20 cellular contexts compared by ENCODE assay signal in genomic region chr15:68045289-68046265, GRCh38. TPM values are rescaled to one million over a fixed set of nuclear protein-coding genes. Genes with fewer than 3 reads are reported as not detected.
DNase-seq lines count a peak whose midpoint lies in the region; ATAC-seq and TF ChIP-seq lines count a peak whose summit lies in the region.
"Had no signal": no experiment of that assay in that cellular context is flagged by ENCODE, and none has a peak within 500 bp of the region (broad histone marks: within the 10 kb centered on the region; RNA-seq: fewer than 3 reads in every experiment).

No MANE protein-coding gene starts in this region.

- peaks cover 2% of the 10 kb centered on the region; the same call in 1 of the 3 replicates for H3K36me3 Mint-ChIP-seq in GM23338 (ENCODE audit: low read depth)
- H3K36me3 Mint-ChIP-seq in H9 (ENCODE audit: insufficient read depth in 1 of 3, low read depth in 3 of 3), result peaks cover 0 to 1% (median 0%) of the 10 kb centered on the region in 3 experiments; a peak in 1 of 7 replicates
- H3K36me3 Mint-ChIP-seq in endodermal cell (ENCODE audit: low read depth), result no peaks in the 10 kb centered on the region

- H3K4me1 ChIP-seq in GM23338 (ENCODE audit: insufficient read depth), result peaks cover 3% of the 10 kb centered on the region; the same call in 1 of the 2 replicates
- no peaks in the 10 kb centered on the region for H3K4me1 ChIP-seq in H9 (ENCODE audit: insufficient read depth, low read length)
- H3K4me1 ChIP-seq in endodermal cell (ENCODE audit: control insufficient read depth, insufficient read depth, low read length), result no peaks in the 10 kb centered on the region

- H3K4me3 Mint-ChIP-seq in GM23338 (no peak overlapping the region), H9 (no peak overlapping the region), endodermal cell (no peak overlapping the region)

- H3K4me1 Mint-ChIP-seq in GM23338 (no peaks in the 10 kb centered on the region), H9 (peaks cover 7 to 8% of the 10 kb centered on the region in 2 experiments; a peak in 2 of 4 replicates), endodermal cell (peaks cover 6% of the 10 kb centered on the region)

- no peak overlapping the region for H2BK120ac ChIP-seq in H9 (ENCODE audit: low read depth, low read length, poor library complexity, severe bottlenecking)

- H3K9me3 ChIP-seq in H9 (ENCODE audit: control insufficient read depth, low read depth, low read length), result no peaks in the 10 kb centered on the region
- H3K9me3 ChIP-seq in endodermal cell (ENCODE audit: control insufficient read depth, low read length), result peaks cover 7% of the 10 kb centered on the region
- H3K9me3 ChIP-seq: SJSA1 had no signal

- peak; percentile 31; the same call in 1 of the 3 replicates for ATAC-seq in GM23338
- ATAC-seq in GM18909 (IDR thresholded peaks at IDR 0.05; ENCODE audit: poor library complexity, unreplicated experiment), result no peak
- ATAC-seq: PC-3 had no signal

- H3T11ph ChIP-seq in H9 (ENCODE audit: low read length), result no peak overlapping the region

- no peaks in the 10 kb centered on the region for H3K23me2 ChIP-seq in H9 (ENCODE audit: insufficient read length, low read depth, low read length, poor library complexity, severe bottlenecking)

- no peaks in the 10 kb centered on the region for H3K79me1 ChIP-seq in H9 (ENCODE audit: insufficient read depth, low read depth, low read length, poor library complexity, severe bottlenecking)

- H4K5ac ChIP-seq in H9 (ENCODE audit: insufficient read length, low read depth, low read length), result no peak overlapping the region

- no peak overlapping the region for H3K4me3 ChIP-seq in GM23338
- H3K4me3 ChIP-seq in endodermal cell (ENCODE audit: low read length), result no peak overlapping the region
- H3K4me3 ChIP-seq: MG63, SJSA1 had no signal

- no CpG with 5 or more reads among the region's 14 CpGs for WGBS in H9 (ENCODE audit: extremely low coverage, insufficient read length, low lambda C conversion rate)
- 88 to 94% methylated on average over 8 to 14 of the region's 14 CpGs for WGBS in endodermal cell (ENCODE audit: insufficient coverage in 1 of 2, insufficient read length in 1 of 2), 2 experiments

- H3K4ac ChIP-seq in H9 (ENCODE audit: low read depth, low read length), result no peak overlapping the region

- no peak overlapping the region for H2BK15ac ChIP-seq in H9 (ENCODE audit: low read depth, low read length)

- H2BK12ac ChIP-seq in H9 (ENCODE audit: insufficient read length, low read depth, low read length), result no peak overlapping the region

- H3K27me3 Mint-ChIP-seq in GM23338 (ENCODE audit: insufficient read depth, low read depth, poor library complexity) (no peaks in the 10 kb centered on the region), H9 (ENCODE audit: low read depth) (no peaks in the 10 kb centered on the region; the same call in 1 of the 2 replicates), endodermal cell (ENCODE audit: insufficient read depth) (no peaks in the 10 kb centered on the region)

- H3K27ac Mint-ChIP-seq in GM23338 (no peak overlapping the region), H9 (no peak overlapping the region), endodermal cell (no peak overlapping the region)

- 0 out of 4 replicates have a peak, but pooled peaks of 1 of the 2 experiments have one; percentile 2 for TF ChIP-seq CTCF in GM23338 (conservative IDR thresholded peaks at IDR 0.05; ENCODE audit: low read depth in 2 of 2)
- no peak for TF ChIP-seq CTCF in H9 (conservative IDR thresholded peaks at IDR 0.05)
- peak; percentile 10 for TF ChIP-seq CTCF in endodermal cell (conservative IDR thresholded peaks at IDR 0.05)

- no peaks in the 10 kb centered on the region for H3F3A ChIP-seq in GM23338 (replicated peaks; ENCODE audit: low read depth)

- no peak overlapping the region for H2BK5ac ChIP-seq in H9 (ENCODE audit: insufficient read length, low read length)

- no peaks in the 10 kb centered on the region for H3K9me2 ChIP-seq in GM23338 (ENCODE audit: insufficient read depth)

- intact Hi-C loops in posterior vena cava (cut with DNase I), result no loop called here

- no peak overlapping the region for H2BK20ac ChIP-seq in H9 (ENCODE audit: low read depth, low read length, poor library complexity, severe bottlenecking)

- no peak overlapping the region for H4K8ac ChIP-seq in H9 (replicated peaks; ENCODE audit: insufficient read length, low read depth, low read length)

- H3K18ac ChIP-seq in H9 (ENCODE audit: insufficient read length, low read depth, low read length), result no peak overlapping the region

- peaks cover 7% of the 10 kb centered on the region for H3K9me3 Mint-ChIP-seq in GM23338
- no peaks in the 10 kb centered on the region for H3K9me3 Mint-ChIP-seq in H9
- H3K9me3 Mint-ChIP-seq in endodermal cell, result peaks cover 17% of the 10 kb centered on the region

- no peak overlapping the region for H3K4me2 ChIP-seq in GM23338
- no peak overlapping the region for H3K4me2 ChIP-seq in H9 (ENCODE audit: insufficient read depth, insufficient read length, low read length)

- H3K56ac ChIP-seq in H9 (ENCODE audit: insufficient read length, low read depth, low read length), result no peak overlapping the region

- H4K20me1 ChIP-seq in GM23338 (replicated peaks; ENCODE audit: insufficient read depth) (no peaks in the 10 kb centered on the region), H9 (ENCODE audit: control insufficient read depth, insufficient read depth, insufficient read length) (no peaks in the 10 kb centered on the region)

- H3K36me3 ChIP-seq in GM23338 (ENCODE audit: insufficient read depth) (no peaks in the 10 kb centered on the region), endodermal cell (ENCODE audit: control insufficient read depth, insufficient read depth, low read length) (no peaks in the 10 kb centered on the region)
- H3K36me3 ChIP-seq: MG63, SJSA1 had no signal

- H3K14ac ChIP-seq in H9 (ENCODE audit: insufficient read depth, low read length), result no peak overlapping the region

- DNase-seq in GM23338 (ENCODE audit: low spot score) (no peak), H9 (peak; percentile 47), endodermal cell (peak; percentile 68), myocyte (ENCODE audit: low read depth) (peak; percentile 5), DMS53 (lab: John Stamatoyannopoulos, UW) (no peak), posterior vena cava (ENCODE audit: low spot score) (no peak)
- DNase-seq: AML-193, DMS79, Kasumi-1, MG63, NCI-H1048, NCI-H1436, NCI-H1930, NCI-H226, NCI-H82, PC-3, RPMI8226 had no signal

- no peak overlapping the region for H2AFZ ChIP-seq in GM23338
- H2AFZ ChIP-seq in H9 (ENCODE audit: low read length), result no peak overlapping the region

- no peak overlapping the region for H2AK5ac ChIP-seq in H9 (ENCODE audit: insufficient read length, low read length)

- no peak overlapping the region for H3K23ac ChIP-seq in H9 (ENCODE audit: insufficient read length, low read depth, low read length)

- no peak overlapping the region for H4K91ac ChIP-seq in H9 (ENCODE audit: insufficient read length, low read depth, low read length)

- no peak overlapping the region for H3K27ac ChIP-seq in GM23338 (ENCODE audit: low read depth)
- H3K27ac ChIP-seq in H9 (ENCODE audit: insufficient read length, low read depth, low read length), result no peak overlapping the region
- H3K27ac ChIP-seq in endodermal cell (ENCODE audit: low read depth, low read length), result no peak overlapping the region
- H3K27ac ChIP-seq: C4-2B, SJSA1 had no signal

- H3K27me3 ChIP-seq in GM23338 (ENCODE audit: insufficient read depth) (no peaks in the 10 kb centered on the region), H9 (ENCODE audit: insufficient read depth, low read length) (no peaks in the 10 kb centered on the region), endodermal cell (ENCODE audit: control insufficient read depth, insufficient read depth, low read length, poor library complexity, severe bottlenecking) (no peaks in the 10 kb centered on the region)
- H3K27me3 ChIP-seq: SJSA1 had no signal

- H3K79me2 ChIP-seq in GM23338 (replicated peaks; ENCODE audit: insufficient read depth) (no peaks in the 10 kb centered on the region), H9 (ENCODE audit: insufficient read depth, low read length) (no peaks in the 10 kb centered on the region)

- H3K9ac ChIP-seq in H9 (ENCODE audit: extremely low read depth, insufficient read length, low read length) (no peak overlapping the region), endodermal cell (ENCODE audit: extremely low read depth, low read length, poor library complexity, severe bottlenecking) (no peak overlapping the region)

TF ChIP-seq in GM23338, 12 proteins besides CTCF, POLR2A, EP300 and RAD21 (continues in another document):
- TF ChIP-seq EZH2 (IDR thresholded peaks at IDR 0.05; ENCODE audit: low read depth, unreplicated experiment) (no peak), POLR2AphosphoS5 (IDR thresholded peaks at IDR 0.05; ENCODE audit: low read depth) (no peak), EZH2phosphoT487 (IDR thresholded peaks at IDR 0.05; ENCODE audit: unreplicated experiment) (no peak), JUNB (IDR thresholded peaks at IDR 0.05; ENCODE audit: unreplicated experiment) (no peak), STAT1 (IDR thresholded peaks at IDR 0.05; ENCODE audit: unreplicated experiment) (no peak), CREB1 (CRISPR knock-in tag; IDR thresholded peaks at IDR 0.05; ENCODE audit: low read depth) (no peak)
- TF ChIP-seq, protein P1, sequence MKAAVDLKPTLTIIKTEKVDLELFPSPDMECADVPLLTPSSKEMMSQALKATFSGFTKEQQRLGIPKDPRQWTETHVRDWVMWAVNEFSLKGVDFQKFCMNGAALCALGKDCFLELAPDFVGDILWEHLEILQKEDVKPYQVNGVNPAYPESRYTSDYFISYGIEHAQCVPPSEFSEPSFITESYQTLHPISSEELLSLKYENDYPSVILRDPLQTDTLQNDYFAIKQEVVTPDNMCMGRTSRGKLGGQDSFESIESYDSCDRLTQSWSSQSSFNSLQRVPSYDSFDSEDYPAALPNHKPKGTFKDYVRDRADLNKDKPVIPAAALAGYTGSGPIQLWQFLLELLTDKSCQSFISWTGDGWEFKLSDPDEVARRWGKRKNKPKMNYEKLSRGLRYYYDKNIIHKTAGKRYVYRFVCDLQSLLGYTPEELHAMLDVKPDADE (IDR thresholded peaks at IDR 0.05), result no peak

RNA-seq across cellular contexts. Expression of gene PIAS1, which starts 8.5 kb away (rescaled TPM):
- 20.0 and 32.1 TPM in 2 replicates for total RNA-seq in GM23338 (2014; rRNA removed; shearing (Covaris generic))
- 23.3 and 30.7 TPM in 2 replicates for polyA plus RNA-seq in GM23338 (2016; fragmentation: Nextera tagmentation; extraction: Ambion mirVana)
- total RNA-seq in H9 (2021), result 29.4 and 31.1 TPM in 2 replicates
- 10 to 100 TPM; 38.0 to 40.1 TPM for total RNA-seq in endodermal cell
- polyA plus RNA-seq in endodermal cell (2013, experiment 1 of 2), result 50.4 TPM
- 42.8 TPM for polyA plus RNA-seq in endodermal cell (2013, experiment 2 of 2)
- 11.8 and 14.9 TPM in 2 replicates for total RNA-seq in myocyte
- polyA plus RNA-seq in myocyte (2012), result 11.3 TPM
- total RNA-seq in posterior vena cava, result 10 to 100 TPM; 43.1 to 59.2 TPM

Comparison
In these comparisons a context has a peak if more than half of its experiments do, and no peak if none do; other contexts are left out.
1. DNase-seq: peak in H9 (single experiment), endodermal cell (single experiment) and myocyte (single experiment); none in GM23338 (single experiment), DMS53 (single experiment) and posterior vena cava (single experiment).